13 cellular contexts compared by ENCODE assay signal in the genomic region with DNA sequence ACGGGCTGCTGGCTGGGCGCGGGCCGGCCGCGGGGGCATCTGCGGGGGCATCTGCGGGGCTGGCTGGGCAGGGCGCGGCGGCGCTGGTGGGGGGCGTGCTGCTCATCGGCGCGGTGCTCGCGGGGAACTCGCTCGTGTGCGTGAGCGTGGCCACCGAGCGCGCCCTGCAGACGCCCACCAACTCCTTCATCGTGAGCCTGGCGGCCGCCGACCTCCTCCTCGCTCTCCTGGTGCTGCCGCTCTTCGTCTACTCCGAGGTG. TPM values are rescaled to one million over a fixed set of nuclear protein-coding genes. Genes with fewer than 3 reads are reported as not detected.
DNase-seq lines count a peak whose midpoint lies in the region; ATAC-seq and TF ChIP-seq lines count a peak whose summit lies in the region.
"Had no signal": no experiment of that assay in that cellular context is flagged by ENCODE, and none has a peak within 500 bp of the region (broad histone marks: within the 10 kb centered on the region; RNA-seq: fewer than 3 reads in every experiment).

No MANE protein-coding gene starts in this region.

- no peak overlapping the region for H2AFZ ChIP-seq in SK-N-SH (ENCODE audit: low read depth)

- H4K20me1 ChIP-seq in SK-N-SH (ENCODE audit: insufficient read depth): peaks cover 7% of the 10 kb centered on the region; the same call in 1 of the 2 replicates

- TF ChIP-seq POLR2A in spleen (IDR thresholded peaks at IDR 0.05): no peak

- H3K4me3 ChIP-seq in SK-N-SH (ENCODE audit: low read depth in 2 of 2, low read length in 1 of 2) (peak overlapping the region in 1 of 2 experiments; percentile 28; a peak in 1 of 4 replicates), iPS-18a (ENCODE audit: low read length) (peak overlapping the region; percentile 54), spleen (peak overlapping the region in 6 of 8 donors; percentile 14 to 55 (median 21)), aorta (ENCODE audit: low read length in 2 of 2) (peak overlapping the region in 1 of 2 donors; percentile 1)

- H3K9ac ChIP-seq in SK-N-SH (no peak overlapping the region), iPS-18a (ENCODE audit: low read length) (no peak overlapping the region)

- TF ChIP-seq RAD21 in SK-N-SH (IDR thresholded peaks at IDR 0.05; ENCODE audit: low read length): no peak

- no peaks in the 10 kb centered on the region for H3K27me3 ChIP-seq in SK-N-SH (ENCODE audit: insufficient read depth)
- H3K27me3 ChIP-seq in iPS-18a (ENCODE audit: control insufficient read depth, insufficient read depth, low read length): peaks cover 66% of the 10 kb centered on the region
- H3K27me3 ChIP-seq in spleen (replicated peaks in 1 of 7): peaks cover 0 to 57% (median 47%) of the 10 kb centered on the region in 7 donors
- no peaks in the 10 kb centered on the region for H3K27me3 ChIP-seq in aorta (ENCODE audit: control insufficient read depth in 1 of 2, insufficient read depth in 2 of 2, low read length in 1 of 2)

- no peaks in the 10 kb centered on the region for H3K9me3 Mint-ChIP-seq in activated naive CD8-positive, alpha-beta T cell (ENCODE audit: low read depth)
- H3K9me3 Mint-ChIP-seq: T-helper 1 cell treated with Interleukin-12 subunit alpha and Interleukin-12 subunit beta and Interleukin-4 antibody, amounts not matched to agents 30 μg/mL and 1 μg/mL, for 36 hours had no signal

- no peak for TF ChIP-seq EP300 in SK-N-SH (IDR thresholded peaks at IDR 0.05; ENCODE audit: borderline replicate concordance in 1 of 2, low read depth in 1 of 2, low read length in 1 of 2)

- CTCF ChIA-PET in SK-N-SH (lab: Yijun Ruan, JAX): interaction anchor here (0.8 to 1.5 kb wide), 4 partner anchors 45 to 158 kb away, joined by 3 to 4 read pairs (median 3); no protein-coding TSS in a partner anchor

- H3K27ac ChIP-seq in SK-N-SH (ENCODE audit: low read depth in 2 of 2, low read length in 1 of 2): no peak overlapping the region
- H3K27ac ChIP-seq in iPS-18a (ENCODE audit: low read length): no peak overlapping the region
- no peak overlapping the region for H3K27ac ChIP-seq in spleen
- no peak overlapping the region for H3K27ac ChIP-seq in aorta (ENCODE audit: low read depth in 1 of 2, low read length in 2 of 2)

- no peaks in the 10 kb centered on the region for H3K36me3 ChIP-seq in SK-N-SH (replicated peaks in 1 of 2; ENCODE audit: control insufficient read depth in 1 of 2, insufficient read depth in 2 of 2, low read length in 1 of 2)
- no peaks in the 10 kb centered on the region for H3K36me3 ChIP-seq in iPS-18a (ENCODE audit: control insufficient read depth, low read depth, low read length)
- H3K36me3 ChIP-seq in spleen: peaks cover 0 to 15% (median 0%) of the 10 kb centered on the region in 6 donors
- no peaks in the 10 kb centered on the region for H3K36me3 ChIP-seq in aorta (ENCODE audit: control insufficient read depth in 1 of 2, insufficient read depth in 2 of 2, low read length in 1 of 2)

- H3K27ac Mint-ChIP-seq in activated naive CD8-positive, alpha-beta T cell: no peak overlapping the region
- H3K27ac Mint-ChIP-seq: T-helper 1 cell treated with Interleukin-12 subunit alpha and Interleukin-12 subunit beta and Interleukin-4 antibody, amounts not matched to agents 30 μg/mL and 1 μg/mL, for 36 hours had no signal

- H3K79me2 ChIP-seq in SK-N-SH (ENCODE audit: insufficient read depth): no peaks in the 10 kb centered on the region

- WGBS in SK-N-SH (ENCODE audit: low lambda C conversion rate): 55% methylated on average over 16 of the region's 34 CpGs
- 3 to 12% (median 4%) methylated on average over 21 to 34 of the region's 34 CpGs for WGBS in spleen, 5 donors
- 0 to 4% methylated on average over 10 to 34 of the region's 34 CpGs for WGBS in aorta, 2 donors

- H3K9me2 ChIP-seq in SK-N-SH: no peaks in the 10 kb centered on the region

- no peak overlapping the region for H3K4me2 ChIP-seq in SK-N-SH

- intact Hi-C loops in spleen (cut with DNase I; ENCODE audit: low total_unique reads) (no loop called here), aorta (cut with DNase I) (no loop called here)

- POLR2A ChIA-PET in SK-N-SH (lab: Yijun Ruan, JAX): no interaction called here

- no peaks in the 10 kb centered on the region for H3K36me3 Mint-ChIP-seq in activated naive CD8-positive, alpha-beta T cell

- TF ChIP-seq CTCF in SK-N-SH (IDR thresholded peaks at IDR 0.05) (no peak), spleen (IDR thresholded peaks at IDR 0.05 in 8 of 11, conservative IDR thresholded peaks at IDR 0.05 in 3 of 11) (no peak)

- ATAC-seq in SK-N-SH treated with all-trans-retinoic acid at 6 μM for 48 hours: no peak
- no peak for ATAC-seq in aorta (ENCODE audit: low FRiP score)

- peaks cover 3% of the 10 kb centered on the region for H3K27me3 Mint-ChIP-seq in activated naive CD8-positive, alpha-beta T cell

- peaks cover 0 to 12% of the 10 kb centered on the region in 2 experiments; a peak in 1 of 4 replicates for H3K4me1 ChIP-seq in SK-N-SH (ENCODE audit: control insufficient read depth in 1 of 2, insufficient read depth in 2 of 2, low read depth in 1 of 2, low read length in 1 of 2)
- peaks cover 8% of the 10 kb centered on the region for H3K4me1 ChIP-seq in iPS-18a (ENCODE audit: control insufficient read depth, low read depth, low read length)
- peaks cover 12 to 63% (median 41%) of the 10 kb centered on the region in 6 donors for H3K4me1 ChIP-seq in spleen
- H3K4me1 ChIP-seq in aorta (ENCODE audit: control insufficient read depth in 1 of 2, insufficient read depth in 2 of 2, low read length in 2 of 2): no peaks in the 10 kb centered on the region

- peaks cover 11% of the 10 kb centered on the region for H3K4me1 Mint-ChIP-seq in activated naive CD8-positive, alpha-beta T cell (ENCODE audit: low read depth)

- H3F3A ChIP-seq in SK-N-SH (replicated peaks; ENCODE audit: insufficient read depth): peaks cover 9% of the 10 kb centered on the region

- DNase-seq in SK-N-SH: peak; percentile 65
- DNase-seq in spleen: no peak
- no peak for DNase-seq in AG20443 (ENCODE audit: low spot score)
- DNase-seq in NCI-H2029 (lab: John Stamatoyannopoulos, UW): no peak
- DNase-seq in aorta: no peak
- DNase-seq: 8988T, foreskin melanocyte, NCI-H187 treated with DMSO at 0.1 percent for 48 hours had no signal

- H3K4me3 Mint-ChIP-seq in activated naive CD8-positive, alpha-beta T cell: peak overlapping the region; percentile 46
- H3K4me3 Mint-ChIP-seq: T-helper 1 cell treated with Interleukin-12 subunit alpha and Interleukin-12 subunit beta and Interleukin-4 antibody, amounts not matched to agents 30 μg/mL and 1 μg/mL, for 36 hours had no signal

- H3K9me3 ChIP-seq in SK-N-SH (no peaks in the 10 kb centered on the region), iPS-18a (ENCODE audit: control insufficient read depth, low read depth, low read length) (no peaks in the 10 kb centered on the region), spleen (no peaks in the 10 kb centered on the region), aorta (ENCODE audit: control insufficient read depth, low read length) (no peaks in the 10 kb centered on the region)

TF ChIP-seq in SK-N-SH, 30 proteins besides CTCF, POLR2A, EP300 and RAD21 (continues in another document):
- no peak for TF ChIP-seq RCOR1 (IDR thresholded peaks at IDR 0.05; ENCODE audit: low read length)
- TF ChIP-seq FOXJ3 (CRISPR knock-in tag; IDR thresholded peaks at IDR 0.05): no peak
- no peak for TF ChIP-seq EZH2phosphoT487 (IDR thresholded peaks at IDR 0.05; ENCODE audit: borderline replicate concordance, low read depth)
- TF ChIP-seq JUND (IDR thresholded peaks at IDR 0.05): no peak
- TF ChIP-seq SIN3A (IDR thresholded peaks at IDR 0.05; ENCODE audit: borderline replicate concordance, low read depth, low read length): no peak
- TF ChIP-seq NRF1 (IDR thresholded peaks at IDR 0.05; ENCODE audit: low read depth, low read length): no peak

TF ChIP-seq in SK-N-SH treated with all-trans-retinoic acid at 6 μM for 48 hours, 23 proteins besides CTCF, POLR2A, EP300 and RAD21:
- TF ChIP-seq ESRRG (CRISPR knock-in tag; IDR thresholded peaks at IDR 0.05) (no peak), ARNTL (CRISPR knock-in tag; IDR thresholded peaks at IDR 0.05; ENCODE audit: borderline replicate concordance, low read depth) (no peak)

RNA-seq across cellular contexts. Expression of a gene that starts 0.2 kb away (rescaled TPM):
- not detected in 2 replicates for polyA plus RNA-seq in SK-N-SH (2012; rRNA removed)
- polyA plus RNA-seq in SK-N-SH (2012; cell fraction: cytosol; rRNA removed): 0.04 TPM in 1 of 2 replicates, not detected in the other
- 0.82 and 1.2 TPM in 2 replicates for polyA plus RNA-seq in SK-N-SH (2012; cell fraction: nucleus; rRNA removed)
- under 1 TPM in 4 of 7 donors, not detected in 3; 0.44 to 0.86 (median 0.60) TPM for total RNA-seq in spleen
- under 1 TPM; 0.12 to 0.43 (median 0.26) TPM for polyA plus RNA-seq in spleen
- 1 to 10 TPM; 1.3 to 2.1 TPM for total RNA-seq in aorta
- 1 to 10 TPM in 1 of 2 donors, not detected in 1; 3.4 TPM for polyA plus RNA-seq in aorta
- total RNA-seq: liver had no signal
- polyA plus RNA-seq: liver had no signal

RNA-seq across cellular contexts. Expression of a gene that starts 10.3 kb away (rescaled TPM):
- polyA plus RNA-seq in SK-N-SH (2012; rRNA removed): not detected in 2 replicates
- not detected in 2 replicates for polyA plus RNA-seq in SK-N-SH (2012; cell fraction: cytosol; rRNA removed)
- not detected in 2 replicates for polyA plus RNA-seq in SK-N-SH (2012; cell fraction: nucleus; rRNA removed)
- 1 to 10 TPM in 4 of 7 donors, not detected in 3; 1.2 to 3.8 (median 2.8) TPM for total RNA-seq in spleen
- polyA plus RNA-seq in spleen: 1 to 10 TPM; 1.1 to 1.7 (median 1.5) TPM
- not detected for total RNA-seq in aorta
- polyA plus RNA-seq in aorta: not detected
- total RNA-seq: liver had no signal
- polyA plus RNA-seq: liver had no signal

RNA-seq across cellular contexts. Expression of a gene that starts 12.5 kb away (rescaled TPM):
- not detected in 2 replicates for polyA plus RNA-seq in SK-N-SH (2012; rRNA removed)
- not detected in 2 replicates for polyA plus RNA-seq in SK-N-SH (2012; cell fraction: cytosol; rRNA removed)
- not detected in 2 replicates for polyA plus RNA-seq in SK-N-SH (2012; cell fraction: nucleus; rRNA removed)
- total RNA-seq in spleen: not detected
- polyA plus RNA-seq in spleen: under 1 TPM; 0.02 to 0.16 (median 0.03) TPM
- not detected for total RNA-seq in aorta
- polyA plus RNA-seq in aorta: 10 to 100 TPM in 1 of 2 donors, under 1 TPM in 1; 0.79 to 39.8 TPM

RNA-seq across cellular contexts. Expression of a gene that starts 21.5 kb away (rescaled TPM):
- polyA plus RNA-seq in SK-N-SH (2012; rRNA removed) (5.9 and 6.3 TPM in 2 replicates), spleen (10 to 100 TPM; 52.3 to 99.1 (median 73.9) TPM), aorta (10 to 100 TPM; 13.4 to 29.3 TPM)
- polyA plus RNA-seq in SK-N-SH (2012; cell fraction: cytosol; rRNA removed): 2.0 and 3.9 TPM in 2 replicates
- 26.4 and 38.4 TPM in 2 replicates for polyA plus RNA-seq in SK-N-SH (2012; cell fraction: nucleus; rRNA removed)
- total RNA-seq in spleen (10 to 100 TPM; 53.0 to 88.8 (median 85.3) TPM), aorta (10 to 100 TPM; 23.3 to 30.9 TPM)

RNA-seq across cellular contexts. Expression of a gene that starts 57.8 kb away (rescaled TPM):
- polyA plus RNA-seq in SK-N-SH (2012; rRNA removed) (36.0 and 40.6 TPM in 2 replicates), spleen (10 to 100 TPM; 21.8 to 31.4 (median 25.1) TPM), aorta (10 to 100 TPM; 15.7 to 53.0 TPM)
- polyA plus RNA-seq in SK-N-SH (2012; cell fraction: cytosol; rRNA removed): 19.2 and 27.9 TPM in 2 replicates
- 28.1 and 32.0 TPM in 2 replicates for polyA plus RNA-seq in SK-N-SH (2012; cell fraction: nucleus; rRNA removed)
- total RNA-seq in spleen (10 to 100 TPM; 28.3 to 44.9 (median 31.7) TPM), aorta (10 to 100 TPM; 32.2 to 59.5 TPM)
